Comparison of ENCODE assay signal across 11 cellular contexts in genomic region chr6:165245287-165245686, GRCh38.
DNase-seq lines count a peak whose midpoint lies in the region; ATAC-seq and TF ChIP-seq lines count a peak whose summit lies in the region.
"Had no signal": no experiment of that assay in that cellular context is flagged by ENCODE, and none has a peak within 500 bp of the region (broad histone marks: within the 10 kb centered on the region; RNA-seq: fewer than 3 reads in every experiment).

No MANE protein-coding gene starts in this region.

- 39% methylated on average over 3 of the region's 4 CpGs for WGBS in right lobe of liver (ENCODE audit: insufficient coverage, low coverage, low lambda C conversion rate, missing lambda C conversion rate)

- H3K9me3 Mint-ChIP-seq in stimulated activated naive CD8-positive, alpha-beta T cell treated with anti-CD3 and anti-CD28 coated beads, Interleukin-15, amount 100 ng/mL, for 72 hours, result peaks cover 9 to 19% of the 10 kb centered on the region in 2 donors
- peaks cover 0 to 12% (median 9%) of the 10 kb centered on the region in 3 donors for H3K9me3 Mint-ChIP-seq in T-cell

- in situ Hi-C loops in astrocyte of the cerebellum (cut with HindIII; ENCODE audit: low sequenced_read_pairs), result no loop called here

- no peaks in the 10 kb centered on the region for H3K36me3 Mint-ChIP-seq in T-cell

- no peaks in the 10 kb centered on the region for H3K36me3 ChIP-seq in right lobe of liver
- H3K36me3 ChIP-seq: upper lobe of left lung had no signal

- no peak overlapping the region for H3K27ac Mint-ChIP-seq in stimulated activated naive CD8-positive, alpha-beta T cell treated with anti-CD3 and anti-CD28 coated beads, Interleukin-15, amount 100 ng/mL, for 72 hours
- H3K27ac Mint-ChIP-seq in T-cell, result no peak overlapping the region

- no peaks in the 10 kb centered on the region for H3K4me1 ChIP-seq in right lobe of liver
- H3K4me1 ChIP-seq: upper lobe of left lung had no signal

- H3K4me3 Mint-ChIP-seq in stimulated activated naive CD8-positive, alpha-beta T cell treated with anti-CD3 and anti-CD28 coated beads, Interleukin-15, amount 100 ng/mL, for 72 hours, result no peak overlapping the region
- H3K4me3 Mint-ChIP-seq in T-cell, result no peak overlapping the region

- no peak for TF ChIP-seq POLR2A in right lobe of liver (IDR thresholded peaks at IDR 0.05)

- DNase-seq in AG04449 (ENCODE audit: low read depth, low spot score) (no peak), HT1080 (ENCODE audit: low read depth) (peak; percentile 27), astrocyte of the cerebellum (ENCODE audit: low read depth) (peak; percentile 26), right lobe of liver (no peak), NCI-H2227 (lab: John Stamatoyannopoulos, UW; ENCODE audit: unreplicated experiment) (no peak), T-cell (no peak)
- DNase-seq in stimulated activated naive CD8-positive, alpha-beta T cell treated with anti-CD3 and anti-CD28 coated beads, Interleukin-15, amount 100 ng/mL, for 72 hours, result no peak
- DNase-seq: activated CD4-positive, alpha-beta T cell treated with anti-CD3 and anti-CD28 coated beads, Interleukin-2, amount 50 U/mL, for 48 hours; GOT3; upper lobe of left lung had no signal

- CTCF ChIA-PET in AG04449 (lab: Yijun Ruan, JAX), result interaction anchor here (1.0 to 3.4 kb wide), 6 partner anchors 9 to 1824 kb away, joined by 3 to 15 read pairs (median 8); no protein-coding TSS in a partner anchor
- CTCF ChIA-PET in T-cell (lab: Charles Lee), result no interaction called here

- ATAC-seq in right lobe of liver (peak in 1 of 4 donors; percentile 32), HG02763 (IDR thresholded peaks at IDR 0.05; ENCODE audit: unreplicated experiment) (no peak), T-cell (replicated peaks in 1 of 4) (no peak)
- no peak for ATAC-seq in stimulated activated naive CD8-positive, alpha-beta T cell treated with anti-CD3 and anti-CD28 coated beads, Interleukin-15, amount 100 ng/mL, for 72 hours

- peak; percentile 6 for TF ChIP-seq CTCF in AG04449 (IDR thresholded peaks at IDR 0.05; ENCODE audit: insufficient read depth, low read length, missing control alignments)
- peak; percentile 47 for TF ChIP-seq CTCF in astrocyte of the cerebellum (IDR thresholded peaks at IDR 0.05; ENCODE audit: low read depth, low read length, missing control alignments)
- peak in 3 of 4 donors; percentile 15 to 20 (median 17) for TF ChIP-seq CTCF in right lobe of liver (IDR thresholded peaks at IDR 0.05)

- POLR2A ChIA-PET in AG04449 (lab: Yijun Ruan, JAX), result no interaction called here
- POLR2A ChIA-PET in T-cell (lab: Charles Lee), result no interaction called here

- H3K9me3 ChIP-seq in right lobe of liver, result no peaks in the 10 kb centered on the region
- H3K9me3 ChIP-seq: upper lobe of left lung had no signal

- no peak overlapping the region for H3K4me3 ChIP-seq in AG04449 (ENCODE audit: low read depth, low read length)
- H3K4me3 ChIP-seq in astrocyte of the cerebellum (ENCODE audit: low read depth, low read length), result no peak overlapping the region
- no peak overlapping the region for H3K4me3 ChIP-seq in right lobe of liver
- H3K4me3 ChIP-seq: upper lobe of left lung had no signal

- no peak overlapping the region for H3K27ac ChIP-seq in right lobe of liver
- H3K27ac ChIP-seq: upper lobe of left lung had no signal

- H3K27me3 ChIP-seq in right lobe of liver, result no peaks in the 10 kb centered on the region
- H3K27me3 ChIP-seq: upper lobe of left lung had no signal

- H3K27me3 Mint-ChIP-seq in stimulated activated naive CD8-positive, alpha-beta T cell treated with anti-CD3 and anti-CD28 coated beads, Interleukin-15, amount 100 ng/mL, for 72 hours, result no peaks in the 10 kb centered on the region
- H3K27me3 Mint-ChIP-seq in T-cell, result no peaks in the 10 kb centered on the region

- intact Hi-C loops in right lobe of liver (cut with DNase I), result no loop called here

- H3K4me1 Mint-ChIP-seq in stimulated activated naive CD8-positive, alpha-beta T cell treated with anti-CD3 and anti-CD28 coated beads, Interleukin-15, amount 100 ng/mL, for 72 hours, result no peaks in the 10 kb centered on the region
- no peaks in the 10 kb centered on the region for H3K4me1 Mint-ChIP-seq in T-cell

Comparison
In these comparisons a context has a peak if more than half of its experiments do, and no peak if none do; other contexts are left out.
1. DNase-seq: peak in HT1080 (single experiment) and astrocyte of the cerebellum (single experiment); none in AG04449 (single experiment), right lobe of liver (0 of 3), NCI-H2227 (single experiment), stimulated activated naive CD8-positive, alpha-beta T cell treated with anti-CD3 and anti-CD28 coated beads, Interleukin-15, amount 100 ng/mL, for 72 hours (0 of 2) and T-cell (0 of 34).
2. Peak in every context shown above with its lines, with median percentiles within 50 percentile points of each other: CTCF ChIP-seq.